In the genomic region with DNA sequence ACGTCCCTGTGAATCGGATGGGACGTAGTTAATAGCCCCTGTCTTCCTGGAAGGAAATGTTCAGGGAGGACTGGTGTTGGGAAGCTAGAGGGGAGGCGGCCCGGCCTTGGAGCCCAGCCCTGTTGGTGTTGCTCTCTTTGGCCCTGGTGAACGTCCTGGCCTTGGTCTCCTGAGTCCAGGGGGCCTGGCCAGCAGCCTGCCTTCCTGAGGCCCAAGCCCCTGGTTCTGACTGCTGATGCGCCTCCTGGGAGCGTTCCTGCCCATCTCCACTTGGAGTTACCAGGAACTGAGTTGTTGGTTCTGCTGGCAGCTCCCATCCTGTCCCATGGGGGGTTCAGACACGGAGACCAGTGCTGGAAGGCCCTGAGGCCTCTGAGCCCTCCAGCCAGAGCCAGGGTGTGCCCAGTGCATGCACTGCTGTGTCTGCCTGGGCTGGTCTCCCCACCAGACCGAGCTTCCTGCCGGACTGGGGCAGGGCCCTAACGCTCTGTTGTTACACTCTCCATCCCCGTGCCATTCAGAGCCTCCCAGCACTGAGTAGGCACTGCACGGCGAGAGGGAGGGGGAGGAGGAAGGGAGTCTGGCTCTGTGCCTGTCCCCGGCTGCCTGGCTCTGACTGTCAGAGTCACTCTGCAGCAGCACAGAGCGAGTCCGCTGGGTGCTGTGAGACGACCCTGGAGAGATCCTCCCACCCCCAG, we compare ENCODE assay signal across 10 cellular contexts.
DNase-seq lines count a peak whose midpoint lies in the region; ATAC-seq and TF ChIP-seq lines count a peak whose summit lies in the region.
"Had no signal": no experiment of that assay in that cellular context is flagged by ENCODE, and none has a peak within 500 bp of the region (broad histone marks: within the 10 kb centered on the region; RNA-seq: fewer than 3 reads in every experiment).

No MANE protein-coding gene starts in this region.

- in situ Hi-C loops in GM13976 (cut with MboI; ENCODE audit: low sequenced_read_pairs, unreplicated experiment), result no loop called here

- H3K4me3 ChIP-seq in RWPE2 (ENCODE audit: severe bottlenecking), result no peak overlapping the region

- H3K4me1 Mint-ChIP-seq in osteocyte (ENCODE audit: unreplicated experiment), result peaks cover 52% of the 10 kb centered on the region

- no peak overlapping the region for H3K27ac ChIP-seq in RWPE2 (ENCODE audit: poor library complexity, severe bottlenecking)

- H3K27ac Mint-ChIP-seq in osteocyte (ENCODE audit: unreplicated experiment), result peak overlapping the region; percentile 89

- H3K36me3 ChIP-seq in RWPE2 (ENCODE audit: low read depth), result no peaks in the 10 kb centered on the region

- H3K4me3 Mint-ChIP-seq in osteocyte (ENCODE audit: unreplicated experiment), result no peak overlapping the region

- no peaks in the 10 kb centered on the region for H3K9me3 ChIP-seq in RWPE2 (ENCODE audit: severe bottlenecking)

- no peaks in the 10 kb centered on the region for H3K27me3 Mint-ChIP-seq in osteocyte (ENCODE audit: unreplicated experiment)

- H3K9me3 Mint-ChIP-seq in osteocyte (ENCODE audit: unreplicated experiment), result peaks cover 1% of the 10 kb centered on the region

- no peaks in the 10 kb centered on the region for H3K27me3 ChIP-seq in RWPE2 (ENCODE audit: insufficient read depth, poor library complexity, severe bottlenecking)

- ATAC-seq in RWPE2 (ENCODE audit: low read depth), result peak; percentile 44; the same call in 2 of the 3 replicates
- no peak for ATAC-seq in HG03159 (IDR thresholded peaks at IDR 0.05; ENCODE audit: unreplicated experiment)

- H3K36me3 Mint-ChIP-seq in osteocyte (ENCODE audit: unreplicated experiment), result no peaks in the 10 kb centered on the region

- TF ChIP-seq CTCF in RWPE2 (IDR thresholded peaks at IDR 0.05; ENCODE audit: poor library complexity, severe bottlenecking), result no peak
- TF ChIP-seq CTCF in osteocyte (IDR thresholded peaks at IDR 0.05), result no peak
- no peak for TF ChIP-seq CTCF in GM13976 (IDR thresholded peaks at IDR 0.05; ENCODE audit: borderline replicate concordance, control extremely low read depth, extremely low read depth, insufficient read depth, missing control alignments)

- DNase-seq in AG08395 (ENCODE audit: low spot score) (peak; percentile 25), RWPE2 (ENCODE audit: low spot score) (no peak), globus pallidus (ENCODE audit: low spot score) (peak; percentile 72), osteocyte (ENCODE audit: extremely low spot score, unreplicated experiment) (peak; percentile 85), GM13976 (ENCODE audit: low spot score) (no peak)
- DNase-seq in activated CD4-positive, CD25-positive, alpha-beta regulatory T cell (lab: John Stamatoyannopoulos, UW), result no peak
- no peak for DNase-seq in activated CD4-positive, alpha-beta T cell treated with anti-CD3 and anti-CD28 coated beads for 48 hours
- DNase-seq: mesendoderm, NCI-H524 had no signal

- H3K4me1 ChIP-seq in RWPE2 (ENCODE audit: insufficient read depth, poor library complexity, severe bottlenecking), result peaks cover 3% of the 10 kb centered on the region

Comparison
In these comparisons a context has a peak if more than half of its experiments do, and no peak if none do; other contexts are left out.
1. DNase-seq: peak in AG08395 (single experiment), globus pallidus (single experiment) and osteocyte (single experiment); none in RWPE2 (single experiment), activated CD4-positive, CD25-positive, alpha-beta regulatory T cell (0 of 4), activated CD4-positive, alpha-beta T cell treated with anti-CD3 and anti-CD28 coated beads for 48 hours (single experiment) and GM13976 (single experiment).